ENCODE assay signal across 13 cellular contexts in genomic region chr3:88195951-88196434, GRCh38. TPM values are rescaled to one million over a fixed set of nuclear protein-coding genes. Genes with fewer than 3 reads are reported as not detected.
DNase-seq lines count a peak whose midpoint lies in the region; ATAC-seq and TF ChIP-seq lines count a peak whose summit lies in the region.
"Had no signal": no experiment of that assay in that cellular context is flagged by ENCODE, and none has a peak within 500 bp of the region (broad histone marks: within the 10 kb centered on the region; RNA-seq: fewer than 3 reads in every experiment).

No MANE protein-coding gene starts in this region.

- no peak overlapping the region for H3K27ac Mint-ChIP-seq in activated CD8-positive, alpha-beta memory T cell treated with anti-CD3 and anti-CD28 coated beads, Interleukin-2, amount 10 ng/mL, durations not matched to agents 7 days and 5 days
- H3K27ac Mint-ChIP-seq in activated naive CD4-positive, alpha-beta T cell treated with anti-CD3 and anti-CD28 coated beads for 36 hours = no peak overlapping the region
- H3K27ac Mint-ChIP-seq in stimulated activated effector memory CD8-positive, alpha-beta T cell treated with anti-CD3 and anti-CD28 coated beads, Interleukin-12 subunit alpha, Interleukin-12 subunit beta, amount 100 ng/mL, for 72 hours = no peak overlapping the region

- H3K4me3 Mint-ChIP-seq in activated CD8-positive, alpha-beta memory T cell treated with anti-CD3 and anti-CD28 coated beads, Interleukin-2, amount 10 ng/mL, durations not matched to agents 7 days and 5 days = no peak overlapping the region
- H3K4me3 Mint-ChIP-seq in activated naive CD4-positive, alpha-beta T cell treated with anti-CD3 and anti-CD28 coated beads for 36 hours = no peak overlapping the region
- no peak overlapping the region for H3K4me3 Mint-ChIP-seq in stimulated activated effector memory CD8-positive, alpha-beta T cell treated with anti-CD3 and anti-CD28 coated beads, Interleukin-12 subunit alpha, Interleukin-12 subunit beta, amount 100 ng/mL, for 72 hours

- H3K4me1 Mint-ChIP-seq in activated CD8-positive, alpha-beta memory T cell treated with anti-CD3 and anti-CD28 coated beads, Interleukin-2, amount 10 ng/mL, durations not matched to agents 7 days and 5 days = peaks cover 2% of the 10 kb centered on the region
- H3K4me1 Mint-ChIP-seq in activated naive CD4-positive, alpha-beta T cell treated with anti-CD3 and anti-CD28 coated beads for 36 hours (ENCODE audit: low read depth) = peaks cover 4% of the 10 kb centered on the region
- H3K4me1 Mint-ChIP-seq in stimulated activated effector memory CD8-positive, alpha-beta T cell treated with anti-CD3 and anti-CD28 coated beads, Interleukin-12 subunit alpha, Interleukin-12 subunit beta, amount 100 ng/mL, for 72 hours = no peaks in the 10 kb centered on the region

- no peak for ATAC-seq in activated CD8-positive, alpha-beta memory T cell treated with anti-CD3 and anti-CD28 coated beads, Interleukin-2, amount 10 ng/mL, durations not matched to agents 7 days and 5 days
- ATAC-seq in stimulated activated effector memory CD8-positive, alpha-beta T cell treated with anti-CD3 and anti-CD28 coated beads, Interleukin-12 subunit alpha, Interleukin-12 subunit beta, amount 100 ng/mL, for 72 hours = peak; percentile 65

- H3K4me1 ChIP-seq in right atrium auricular region = no peaks in the 10 kb centered on the region
- H3K4me1 ChIP-seq: breast epithelium had no signal

- intact Hi-C loops in activated naive CD4-positive, alpha-beta T cell treated with anti-CD3 and anti-CD28 coated beads for 36 hours (cut with micrococcal nuclease) = no loop called here

- H3K4me3 ChIP-seq in right atrium auricular region = no peak overlapping the region
- H3K4me3 ChIP-seq: breast epithelium had no signal

- H3K36me3 ChIP-seq in right atrium auricular region = no peaks in the 10 kb centered on the region
- H3K36me3 ChIP-seq: breast epithelium had no signal

- TF ChIP-seq CTCF in right atrium auricular region (IDR thresholded peaks at IDR 0.05) = no peak

- no peaks in the 10 kb centered on the region for H3K36me3 Mint-ChIP-seq in activated CD8-positive, alpha-beta memory T cell treated with anti-CD3 and anti-CD28 coated beads, Interleukin-2, amount 10 ng/mL, durations not matched to agents 7 days and 5 days
- no peaks in the 10 kb centered on the region for H3K36me3 Mint-ChIP-seq in activated naive CD4-positive, alpha-beta T cell treated with anti-CD3 and anti-CD28 coated beads for 36 hours (ENCODE audit: low read depth)
- no peaks in the 10 kb centered on the region for H3K36me3 Mint-ChIP-seq in stimulated activated effector memory CD8-positive, alpha-beta T cell treated with anti-CD3 and anti-CD28 coated beads, Interleukin-12 subunit alpha, Interleukin-12 subunit beta, amount 100 ng/mL, for 72 hours

- H3K27me3 ChIP-seq in right atrium auricular region = no peaks in the 10 kb centered on the region
- H3K27me3 ChIP-seq: breast epithelium had no signal

- no peak overlapping the region for H3K27ac ChIP-seq in right atrium auricular region
- H3K27ac ChIP-seq: breast epithelium, HL-60 had no signal

- H3K9me3 Mint-ChIP-seq in activated CD8-positive, alpha-beta memory T cell treated with anti-CD3 and anti-CD28 coated beads, Interleukin-2, amount 10 ng/mL, durations not matched to agents 7 days and 5 days (ENCODE audit: low read depth) = no peaks in the 10 kb centered on the region
- no peaks in the 10 kb centered on the region for H3K9me3 Mint-ChIP-seq in activated naive CD4-positive, alpha-beta T cell treated with anti-CD3 and anti-CD28 coated beads for 36 hours
- no peaks in the 10 kb centered on the region for H3K9me3 Mint-ChIP-seq in stimulated activated effector memory CD8-positive, alpha-beta T cell treated with anti-CD3 and anti-CD28 coated beads, Interleukin-12 subunit alpha, Interleukin-12 subunit beta, amount 100 ng/mL, for 72 hours

- CTCF ChIA-PET in activated CD8-positive, alpha-beta memory T cell treated with anti-CD3 and anti-CD28 coated beads, Interleukin-2, amount 10 ng/mL, durations not matched to agents 7 days and 5 days (lab: Charles Lee) = no interaction called here
- CTCF ChIA-PET in activated naive CD4-positive, alpha-beta T cell treated with anti-CD3 and anti-CD28 coated beads for 36 hours (lab: Charles Lee) = no interaction called here

- no peaks in the 10 kb centered on the region for H3K9me3 ChIP-seq in right atrium auricular region
- H3K9me3 ChIP-seq: breast epithelium had no signal

- peaks cover under 1% of the 10 kb centered on the region for H3K27me3 Mint-ChIP-seq in activated CD8-positive, alpha-beta memory T cell treated with anti-CD3 and anti-CD28 coated beads, Interleukin-2, amount 10 ng/mL, durations not matched to agents 7 days and 5 days
- peaks cover 3% of the 10 kb centered on the region for H3K27me3 Mint-ChIP-seq in activated naive CD4-positive, alpha-beta T cell treated with anti-CD3 and anti-CD28 coated beads for 36 hours (ENCODE audit: low read depth)

- DNase-seq in activated CD8-positive, alpha-beta memory T cell treated with anti-CD3 and anti-CD28 coated beads, Interleukin-2, amount 10 ng/mL, durations not matched to agents 7 days and 5 days = peak; percentile 43
- no peak for DNase-seq in activated CD8-positive, alpha-beta memory T cell treated with anti-CD3 and anti-CD28 coated beads for 24 hours
- peak; percentile 64 for DNase-seq in activated naive CD4-positive, alpha-beta T cell treated with anti-CD3 and anti-CD28 coated beads for 36 hours
- peak; percentile 18 for DNase-seq in fibroblast of the conjunctiva (ENCODE audit: low read depth)
- DNase-seq in stimulated activated effector memory CD8-positive, alpha-beta T cell treated with anti-CD3 and anti-CD28 coated beads, Interleukin-12 subunit alpha, Interleukin-12 subunit beta, amount 100 ng/mL, for 72 hours (ENCODE audit: low spot score in 2 of 2) = no peak
- no peak for DNase-seq in stimulated activated naive CD4-positive, alpha-beta T cell treated with Interleukin-2 at 50 U/mL for 16 hours (lab: John Stamatoyannopoulos, UW)
- no peak for DNase-seq in right atrium auricular region (ENCODE audit: low spot score)
- DNase-seq in GM03348 (ENCODE audit: low spot score) = no peak
- DNase-seq: DMS53, NCI-H446 treated with DMSO at 0.1 percent for 48 hours, small intestine had no signal

RNA-seq across cellular contexts. Expression of gene C3orf38, which starts 46.2 kb away (rescaled TPM):
- total RNA-seq in activated CD8-positive, alpha-beta memory T cell treated with anti-CD3 and anti-CD28 coated beads, Interleukin-2, amount 10 ng/mL, durations not matched to agents 7 days and 5 days = 10 to 100 TPM; 31.3 to 34.0 TPM
- total RNA-seq in activated naive CD4-positive, alpha-beta T cell treated with anti-CD3 and anti-CD28 coated beads for 36 hours = 10 to 100 TPM; 16.0 to 16.7 TPM
- 10 to 100 TPM; 12.0 to 12.5 TPM for total RNA-seq in right atrium auricular region

Comparison
In these comparisons a context has a peak if more than half of its experiments do, and no peak if none do; other contexts are left out.
1. DNase-seq: peak in activated CD8-positive, alpha-beta memory T cell treated with anti-CD3 and anti-CD28 coated beads, Interleukin-2, amount 10 ng/mL, durations not matched to agents 7 days and 5 days (single experiment), activated naive CD4-positive, alpha-beta T cell treated with anti-CD3 and anti-CD28 coated beads for 36 hours (single experiment) and fibroblast of the conjunctiva (single experiment); none in activated CD8-positive, alpha-beta memory T cell treated with anti-CD3 and anti-CD28 coated beads for 24 hours (single experiment), stimulated activated effector memory CD8-positive, alpha-beta T cell treated with anti-CD3 and anti-CD28 coated beads, Interleukin-12 subunit alpha, Interleukin-12 subunit beta, amount 100 ng/mL, for 72 hours (0 of 2), stimulated activated naive CD4-positive, alpha-beta T cell treated with Interleukin-2 at 50 U/mL for 16 hours (single experiment), right atrium auricular region (single experiment) and GM03348 (single experiment).